ENCODE assay signal across 11 cellular contexts in genomic region chr9:110835404-110835803, GRCh38.
A peak's percentile ranks its signal among the peaks of the same experiment; 100 is the strongest.
DNase-seq lines count a peak whose midpoint lies in the region; ATAC-seq and TF ChIP-seq lines count a peak whose summit lies in the region.
"Had no signal": no experiment of that assay in that cellular context is flagged by ENCODE, and none has a peak within 500 bp of the region (broad histone marks: within the 10 kb centered on the region; RNA-seq: fewer than 3 reads in every experiment).

No MANE protein-coding gene starts in this region.

- peak overlapping the region; percentile 64 for H3K27ac Mint-ChIP-seq in HFFc6
- no peak overlapping the region for H3K27ac Mint-ChIP-seq in activated naive CD8-positive, alpha-beta T cell treated with anti-CD3 and anti-CD28 coated beads, Interleukin-2, amount 50 U/mL, for 24 hours
- H3K27ac Mint-ChIP-seq: naive thymus-derived CD8-positive, alpha-beta T cell had no signal

- peaks cover 6% of the 10 kb centered on the region for H3K9me3 Mint-ChIP-seq in HFFc6
- H3K9me3 Mint-ChIP-seq in activated naive CD8-positive, alpha-beta T cell treated with anti-CD3 and anti-CD28 coated beads, Interleukin-2, amount 50 U/mL, for 24 hours = peaks cover 2% of the 10 kb centered on the region

- no peaks in the 10 kb centered on the region for H3K27me3 ChIP-seq in A673 (replicated peaks; ENCODE audit: insufficient read depth, low read depth, low read length, poor library complexity)

- no peaks in the 10 kb centered on the region for H3K27me3 Mint-ChIP-seq in HFFc6 (ENCODE audit: insufficient read depth)
- H3K27me3 Mint-ChIP-seq in activated naive CD8-positive, alpha-beta T cell treated with anti-CD3 and anti-CD28 coated beads, Interleukin-2, amount 50 U/mL, for 24 hours = no peaks in the 10 kb centered on the region

- no peaks in the 10 kb centered on the region for H3K4me1 ChIP-seq in A673 (ENCODE audit: insufficient read depth, low read length, poor library complexity, severe bottlenecking)

- H3K9me3 ChIP-seq in A673 (ENCODE audit: low read depth, low read length, poor library complexity, severe bottlenecking) = no peaks in the 10 kb centered on the region

- intact Hi-C loops in A673 (cut with micrococcal nuclease; ENCODE audit: unreplicated experiment) = no loop called here

- peaks cover 29% of the 10 kb centered on the region for H3K36me3 Mint-ChIP-seq in HFFc6 (ENCODE audit: low read depth)
- H3K36me3 Mint-ChIP-seq in activated naive CD8-positive, alpha-beta T cell treated with anti-CD3 and anti-CD28 coated beads, Interleukin-2, amount 50 U/mL, for 24 hours (ENCODE audit: low read depth) = no peaks in the 10 kb centered on the region

- POLR2A ChIA-PET in A673 (lab: Charles Lee; ENCODE audit: low non-redundant PET) = interaction anchor here (0.6 kb wide), 1 partner anchor 169 kb away, joined by 6 read pairs; no protein-coding TSS in a partner anchor

- DNase-seq in A673 (ENCODE audit: low spot score) = peak; percentile 44
- DNase-seq in HFFc6 = peak; percentile 79
- peak; percentile 79 for DNase-seq in astrocyte of the cerebellum (ENCODE audit: low read depth)
- peak; percentile 82 for DNase-seq in kidney glomerular epithelial cell (lab: John Stamatoyannopoulos, UW)
- no peak for DNase-seq in HUDEP-2 (lab: John Stamatoyannopoulos, UW; ENCODE audit: unreplicated experiment in 76 of 76)
- DNase-seq in activated naive CD8-positive, alpha-beta T cell treated with anti-CD3 and anti-CD28 coated beads, Interleukin-2, amount 50 U/mL, for 24 hours = no peak
- DNase-seq: naive thymus-derived CD8-positive, alpha-beta T cell; NCI-H1694 had no signal

- H3K4me3 Mint-ChIP-seq in HFFc6 = peak overlapping the region; percentile 61
- no peak overlapping the region for H3K4me3 Mint-ChIP-seq in activated naive CD8-positive, alpha-beta T cell treated with anti-CD3 and anti-CD28 coated beads, Interleukin-2, amount 50 U/mL, for 24 hours
- H3K4me3 Mint-ChIP-seq: naive thymus-derived CD8-positive, alpha-beta T cell had no signal

- H3K4me1 Mint-ChIP-seq in HFFc6 (ENCODE audit: low read depth) = peaks cover 86% of the 10 kb centered on the region
- H3K4me1 Mint-ChIP-seq in activated naive CD8-positive, alpha-beta T cell treated with anti-CD3 and anti-CD28 coated beads, Interleukin-2, amount 50 U/mL, for 24 hours = no peaks in the 10 kb centered on the region
- H3K4me1 Mint-ChIP-seq: naive thymus-derived CD8-positive, alpha-beta T cell had no signal

- H3K4me3 ChIP-seq in A673 (ENCODE audit: low read depth, low read length, poor library complexity, severe bottlenecking) (no peak overlapping the region), astrocyte of the cerebellum (ENCODE audit: low read depth, low read length) (no peak overlapping the region)

- in situ Hi-C loops in astrocyte of the cerebellum (cut with HindIII; ENCODE audit: low sequenced_read_pairs) = no loop called here

- BruUV-seq in A673 (replicated peaks; lab: Mats Ljungman, UMichigan) = no TSS peak

- TF ChIP-seq CTCF in A673 (conservative IDR thresholded peaks at IDR 0.05; ENCODE audit: low read depth, low read length) (no peak), HFFc6 (IDR thresholded peaks at IDR 0.05) (no peak), astrocyte of the cerebellum (IDR thresholded peaks at IDR 0.05; ENCODE audit: low read depth, low read length, missing control alignments) (no peak)

- CTCF ChIA-PET in A673 (lab: Charles Lee) = no interaction called here

- H3K36me3 ChIP-seq in A673 (ENCODE audit: insufficient read depth, low read length, poor library complexity, severe bottlenecking) = no peaks in the 10 kb centered on the region

- no peak overlapping the region for H3K27ac ChIP-seq in A673 (ENCODE audit: low read depth, low read length, poor library complexity, severe bottlenecking)
- H3K27ac ChIP-seq: C4-2B had no signal

- ATAC-seq in GM18867 (IDR thresholded peaks at IDR 0.05; ENCODE audit: unreplicated experiment) = no peak
- ATAC-seq in activated naive CD8-positive, alpha-beta T cell treated with anti-CD3 and anti-CD28 coated beads, Interleukin-2, amount 50 U/mL, for 24 hours = no peak
- ATAC-seq in GM21576 (IDR thresholded peaks at IDR 0.05; ENCODE audit: unreplicated experiment) = no peak
- ATAC-seq: naive thymus-derived CD8-positive, alpha-beta T cell had no signal

Comparison
In these comparisons a context has a peak if more than half of its experiments do, and no peak if none do; other contexts are left out.
1. DNase-seq: peak in A673 (single experiment), HFFc6 (single experiment), astrocyte of the cerebellum (single experiment) and kidney glomerular epithelial cell (single experiment); none in HUDEP-2 (0 of 76) and activated naive CD8-positive, alpha-beta T cell treated with anti-CD3 and anti-CD28 coated beads, Interleukin-2, amount 50 U/mL, for 24 hours (single experiment).